Comparison of ENCODE assay signal across 1 cellular context in genomic region chr18:12654971-12655370, GRCh38.
TF ChIP-seq lines count a peak whose summit lies in the region.

No MANE protein-coding gene starts in this region.

TF ChIP-seq in endothelial cell of umbilical vein, 7 proteins besides CTCF, POLR2A, EP300 and RAD21:
- TF ChIP-seq MAX (IDR thresholded peaks at IDR 0.05; ENCODE audit: insufficient read depth, insufficient read length) (no peak), POLR2AphosphoS5 (IDR thresholded peaks at IDR 0.05; ENCODE audit: insufficient read depth, low read depth, low read length) (no peak), MYC (IDR thresholded peaks at IDR 0.05; ENCODE audit: low read depth, low read length) (no peak), GATA2 (IDR thresholded peaks at IDR 0.05; ENCODE audit: insufficient read depth, insufficient read length, low read depth, low read length) (no peak), FOS (IDR thresholded peaks at IDR 0.05; ENCODE audit: borderline replicate concordance, insufficient read depth, low read length) (no peak), EZH2 (IDR thresholded peaks at IDR 0.05; ENCODE audit: borderline replicate concordance, low read depth, low read length, severe bottlenecking) (no peak), JUN (IDR thresholded peaks at IDR 0.05; ENCODE audit: borderline replicate concordance, insufficient read depth, insufficient read length, low read depth) (no peak)
